In the genomic region with DNA sequence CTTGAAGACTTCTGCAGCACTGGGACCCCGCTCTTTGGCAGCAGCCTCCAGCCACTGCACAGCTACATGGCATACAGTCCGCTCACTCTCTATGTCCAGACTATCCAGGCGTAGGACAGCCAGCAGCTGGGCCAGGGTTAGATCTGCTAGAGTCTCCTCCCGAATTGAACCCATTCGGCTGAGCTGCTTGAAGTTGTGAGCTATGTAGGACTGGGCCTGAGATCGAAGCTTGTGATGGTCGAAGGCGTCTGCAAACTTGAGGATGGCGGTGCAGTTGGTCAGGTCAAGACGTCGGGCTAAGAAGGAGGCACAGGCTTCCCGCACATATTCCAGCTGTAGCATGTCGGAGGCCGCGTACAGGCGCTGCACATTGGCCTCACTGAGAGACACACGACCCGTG, we compare ENCODE assay signal across 1 cellular context.
TF ChIP-seq lines count a peak whose summit lies in the region.

No MANE protein-coding gene starts in this region.

TF ChIP-seq in SK-N-SH, 30 proteins besides CTCF, POLR2A, EP300 and RAD21 (continued from another document):
- TF ChIP-seq, protein P1, sequence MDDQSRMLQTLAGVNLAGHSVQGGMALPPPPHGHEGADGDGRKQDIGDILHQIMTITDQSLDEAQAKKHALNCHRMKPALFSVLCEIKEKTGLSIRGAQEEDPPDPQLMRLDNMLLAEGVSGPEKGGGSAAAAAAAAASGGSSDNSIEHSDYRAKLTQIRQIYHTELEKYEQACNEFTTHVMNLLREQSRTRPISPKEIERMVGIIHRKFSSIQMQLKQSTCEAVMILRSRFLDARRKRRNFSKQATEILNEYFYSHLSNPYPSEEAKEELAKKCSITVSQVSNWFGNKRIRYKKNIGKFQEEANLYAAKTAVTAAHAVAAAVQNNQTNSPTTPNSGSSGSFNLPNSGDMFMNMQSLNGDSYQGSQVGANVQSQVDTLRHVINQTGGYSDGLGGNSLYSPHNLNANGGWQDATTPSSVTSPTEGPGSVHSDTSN (IDR thresholded peaks at IDR 0.05), result no peak
- TF ChIP-seq EZH2phosphoT487 (IDR thresholded peaks at IDR 0.05; ENCODE audit: borderline replicate concordance, low read depth) (no peak), RCOR1 (IDR thresholded peaks at IDR 0.05; ENCODE audit: low read length) (no peak), MEF2A (IDR thresholded peaks at IDR 0.05; ENCODE audit: borderline replicate concordance, low read depth) (no peak)
